Comparison of ENCODE assay signal across 25 cellular contexts in the genomic region with DNA sequence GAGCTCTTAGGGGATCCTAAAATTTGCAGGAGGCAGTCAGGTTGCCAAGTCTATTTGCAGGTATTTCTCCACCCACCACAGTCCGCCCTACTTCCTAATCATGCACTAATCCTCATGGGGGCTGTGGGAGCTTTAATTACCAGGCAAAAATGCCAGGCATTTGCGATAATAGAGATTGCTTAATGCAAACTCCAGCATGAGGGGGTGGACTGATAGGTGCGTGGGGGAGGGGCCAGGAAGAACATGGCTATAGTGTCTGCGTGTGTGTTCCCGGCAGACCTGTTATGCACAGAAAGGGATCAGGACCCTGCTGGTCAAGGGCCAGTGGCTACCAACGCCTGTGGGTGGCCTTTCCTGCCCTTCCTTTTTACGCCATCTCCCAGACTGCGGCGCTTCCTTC. TPM values are rescaled to one million over a fixed set of nuclear protein-coding genes. Genes with fewer than 3 reads are reported as not detected.
DNase-seq lines count a peak whose midpoint lies in the region; ATAC-seq, FAIRE-seq and TF ChIP-seq lines count a peak whose summit lies in the region.
"Had no signal": no experiment of that assay in that cellular context is flagged by ENCODE, and none has a peak within 500 bp of the region (broad histone marks: within the 10 kb centered on the region; RNA-seq: fewer than 3 reads in every experiment).

No MANE protein-coding gene starts in this region.

- peak in 2 of 3 donors; percentile 19 to 47 for DNase-seq in right cardiac atrium
- no peak for DNase-seq in Right ventricle myocardium inferior (ENCODE audit: missing footprints)
- no peak for DNase-seq in H1 (ENCODE audit: low read depth in 1 of 2, low spot score in 2 of 2)
- no peak for DNase-seq in mesenchymal stem cell
- DNase-seq in upper lobe of left lung, result peak in 1 of 2 donors; percentile 79
- no peak for DNase-seq in COLO668 (lab: John Stamatoyannopoulos, UW; ENCODE audit: unreplicated experiment)
- no peak for DNase-seq in activated T-helper 2 cell treated with anti-CD3 and anti-CD28 coated beads, Interferon-gamma antibody, Interleukin-2, Interleukin-4, amounts not matched to agents 10 μg/mL and 5 μg/mL and 100 μg/mL, durations not matched to agents 14 hours and 24 hours and 36 hours (ENCODE audit: low spot score)
- DNase-seq: activated CD8-positive, alpha-beta memory T cell treated with anti-CD3 and anti-CD28 coated beads for 24 hours; activated naive CD4-positive, alpha-beta T cell; activated T-cell treated with anti-CD3 and anti-CD28 coated beads, Interleukin-2, amount 50 U/mL, for 24 hours; amygdala; BE2C; EL; MG63; NCI-H1436; SJCRH30; stimulated activated CD4-positive, alpha-beta T cell treated with anti-CD3 and anti-CD28 coated beads, Interleukin-15, amount 100 ng/mL, for 24 hours; stimulated activated CD8-positive, alpha-beta memory T cell treated with anti-CD3 and anti-CD28 coated beads, Interleukin-4, amount 100 ng/mL, for 48 hours; T-helper 1 cell had no signal

- no peaks in the 10 kb centered on the region for H3K36me3 Mint-ChIP-seq in activated T-helper 2 cell treated with anti-CD3 and anti-CD28 coated beads, Interferon-gamma antibody, Interleukin-2, Interleukin-4, amounts not matched to agents 10 μg/mL and 5 μg/mL and 100 μg/mL, durations not matched to agents 14 hours and 24 hours and 36 hours (ENCODE audit: low read depth)

- peaks cover 52% of the 10 kb centered on the region for H3K4me1 ChIP-seq in right cardiac atrium (ENCODE audit: control insufficient read depth, insufficient read depth, low read length)
- no peaks in the 10 kb centered on the region; a peak in 1 of 7 replicates for H3K4me1 ChIP-seq in H1 (replicated peaks in 1 of 4; ENCODE audit: control insufficient read depth in 3 of 4, insufficient read depth in 4 of 4, low read length in 3 of 4)
- peaks cover 62% of the 10 kb centered on the region for H3K4me1 ChIP-seq in mesenchymal stem cell (ENCODE audit: control insufficient read depth, insufficient read depth, low read depth, low read length)
- peaks cover 76 to 87% (median 83%) of the 10 kb centered on the region in 4 donors for H3K4me1 ChIP-seq in upper lobe of left lung
- H3K4me1 ChIP-seq: BE2C, SJCRH30 had no signal

- H2BK120ac ChIP-seq in H1 (replicated peaks; ENCODE audit: low read depth, low read length) (no peak overlapping the region), mesenchymal stem cell (ENCODE audit: low read depth, low read length) (no peak overlapping the region)

- no peak for TF ChIP-seq POLR2A in H1 (IDR thresholded peaks at IDR 0.05; ENCODE audit: control extremely low read depth in 1 of 2, low read depth in 2 of 2, low read length in 2 of 2)
- TF ChIP-seq POLR2A in upper lobe of left lung (IDR thresholded peaks at IDR 0.05), result no peak

- H3K4ac ChIP-seq in H1 (replicated peaks; ENCODE audit: insufficient read length, low read depth, low read length) (no peak overlapping the region), mesenchymal stem cell (ENCODE audit: low read depth in 1 of 2, low read length in 2 of 2) (no peak overlapping the region)

- no peak for TF ChIP-seq RAD21 in H1 (IDR thresholded peaks at IDR 0.05 in 1 of 2, conservative IDR thresholded peaks at IDR 0.05 in 1 of 2; ENCODE audit: low read depth in 2 of 2, low read length in 2 of 2)

- no peak overlapping the region for H4K91ac ChIP-seq in H1 (replicated peaks; ENCODE audit: insufficient read length, low read length)
- H4K91ac ChIP-seq in mesenchymal stem cell (ENCODE audit: low read length), result no peak overlapping the region

- no peak overlapping the region for H3K27ac Mint-ChIP-seq in activated T-helper 2 cell treated with anti-CD3 and anti-CD28 coated beads, Interferon-gamma antibody, Interleukin-2, Interleukin-4, amounts not matched to agents 10 μg/mL and 5 μg/mL and 100 μg/mL, durations not matched to agents 14 hours and 24 hours and 36 hours
- H3K27ac Mint-ChIP-seq: activated T-cell treated with anti-CD3 and anti-CD28 coated beads, Interleukin-2, amount 50 U/mL, for 24 hours; dendritic cell treated with granulocyte-macrophage colony-stimulating factor and Interleukin-4, amounts not matched to agents 40 ng/mL and 50 ng/mL, for 4 days had no signal

- H2BK20ac ChIP-seq in H1 (ENCODE audit: low read length), result no peak overlapping the region

- H3K23ac ChIP-seq in H1 (ENCODE audit: insufficient read length) (no peak overlapping the region), mesenchymal stem cell (ENCODE audit: low read length in 2 of 2) (no peak overlapping the region)

- H2BK12ac ChIP-seq in H1 (ENCODE audit: low read depth, low read length), result no peak overlapping the region
- no peak overlapping the region for H2BK12ac ChIP-seq in mesenchymal stem cell (ENCODE audit: low read length in 2 of 2)

- no peak overlapping the region for H3K27ac ChIP-seq in right cardiac atrium (ENCODE audit: low read length)
- H3K27ac ChIP-seq in H1 (ENCODE audit: low read depth, low read length), result no peak overlapping the region
- H3K27ac ChIP-seq in mesenchymal stem cell (ENCODE audit: low read length, poor library complexity, severe bottlenecking), result no peak overlapping the region
- peak overlapping the region; percentile 79 to 85 (median 83) for H3K27ac ChIP-seq in upper lobe of left lung
- H3K27ac ChIP-seq: A549, cardiac muscle cell, SJCRH30 had no signal

- no peaks in the 10 kb centered on the region for H3K9me3 ChIP-seq in right cardiac atrium (ENCODE audit: control insufficient read depth, low read length)
- no peaks in the 10 kb centered on the region for H3K9me3 ChIP-seq in H1 (ENCODE audit: insufficient read depth in 2 of 2, low read depth in 1 of 2, low read length in 1 of 2)
- H3K9me3 ChIP-seq in mesenchymal stem cell (ENCODE audit: control insufficient read depth, low read length), result no peaks in the 10 kb centered on the region
- no peaks in the 10 kb centered on the region for H3K9me3 ChIP-seq in upper lobe of left lung
- H3K9me3 ChIP-seq: A549, BE2C, MG63, right atrium auricular region, SJCRH30 had no signal

- no peaks in the 10 kb centered on the region for H4K20me1 ChIP-seq in H1 (replicated peaks in 1 of 2; ENCODE audit: control insufficient read depth in 1 of 2, insufficient read depth in 2 of 2, low read length in 2 of 2)

- H3K79me1 ChIP-seq in H1 (ENCODE audit: low read depth, low read length) (no peaks in the 10 kb centered on the region), mesenchymal stem cell (replicated peaks; ENCODE audit: low read length, poor library complexity, severe bottlenecking) (no peaks in the 10 kb centered on the region)

- intact Hi-C loops in right cardiac atrium (cut with DNase I) (loop anchor here in 1 of 4 donors (10.0 kb wide), 1 partner anchor 81 kb away; no protein-coding TSS in a partner anchor), Right ventricle myocardium inferior (cut with DNase I) (no loop called here)
- intact Hi-C loops in activated T-helper 2 cell treated with anti-CD3 and anti-CD28 coated beads, Interferon-gamma antibody, Interleukin-2, Interleukin-4, amounts not matched to agents 10 μg/mL and 5 μg/mL and 100 μg/mL, durations not matched to agents 14 hours and 24 hours and 36 hours (cut with micrococcal nuclease), result no loop called here

- H3K9ac ChIP-seq in H1 (replicated peaks in 1 of 4; ENCODE audit: extremely low read depth in 1 of 4, low read depth in 3 of 4, low read length in 3 of 4) (no peak overlapping the region), mesenchymal stem cell (ENCODE audit: low read length) (no peak overlapping the region)

- H4K8ac ChIP-seq in H1 (ENCODE audit: extremely low read depth, insufficient read depth, low read length) (peak overlapping the region; percentile 48; the same call in 1 of the 2 replicates), mesenchymal stem cell (ENCODE audit: low read length) (no peak overlapping the region)

- POLR2A ChIA-PET in H1 (lab: Charles Lee; ENCODE audit: partially characterized antibody), result no interaction called here

- no peaks in the 10 kb centered on the region for H3K23me2 ChIP-seq in H1 (ENCODE audit: low read depth, low read length)

- CTCF ChIA-PET in H1 (lab: Charles Lee; ENCODE audit: partially characterized antibody), result interaction anchor here (0.9 to 2.3 kb wide), 8 partner anchors 10 to 227 kb away, joined by 3 to 9 read pairs (median 3); partner anchors contain the start of gene AQP1

- H2BK15ac ChIP-seq in H1 (ENCODE audit: low read length) (no peak overlapping the region), mesenchymal stem cell (ENCODE audit: low read depth, poor library complexity, severe bottlenecking) (no peak overlapping the region)

- H3K56ac ChIP-seq in H1 (replicated peaks; ENCODE audit: insufficient read length, low read depth, low read length), result no peak overlapping the region

- 65% methylated on average over 9 of the region's 9 CpGs for WGBS in right cardiac atrium
- 81% methylated on average over 9 of the region's 9 CpGs; no CpG with 5 or more reads in 1 of the 2 experiments for WGBS in H1 (ENCODE audit: extremely low coverage in 1 of 2, insufficient coverage in 1 of 2, insufficient read length in 1 of 2, insufficient replicate concordance in 2 of 2, low coverage in 1 of 2, low lambda C conversion rate in 2 of 2, missing lambda C conversion rate in 1 of 2), 2 experiments
- WGBS in mesenchymal stem cell, result 86% methylated on average over 8 of the region's 9 CpGs
- WGBS in upper lobe of left lung, 2 donors, result 62 to 75% methylated on average over 9 of the region's 9 CpGs

- H3K4me2 ChIP-seq in H1 (ENCODE audit: insufficient read depth in 1 of 2, low read depth in 2 of 2, low read length in 2 of 2), result no peak overlapping the region
- H3K4me2 ChIP-seq in mesenchymal stem cell (ENCODE audit: low read length, poor library complexity, severe bottlenecking), result no peak overlapping the region
- H3K4me2 ChIP-seq: A549 had no signal

- no peaks in the 10 kb centered on the region for H3K79me2 ChIP-seq in H1 (ENCODE audit: control insufficient read depth in 1 of 2, insufficient read depth in 2 of 2, low read length in 2 of 2)

- no peaks in the 10 kb centered on the region for H3K36me3 ChIP-seq in H1 (ENCODE audit: control insufficient read depth in 2 of 4, insufficient read depth in 4 of 4, low read length in 3 of 4)
- H3K36me3 ChIP-seq in mesenchymal stem cell (ENCODE audit: control insufficient read depth in 1 of 2, insufficient read depth in 2 of 2, low read depth in 1 of 2, low read length in 2 of 2), result peaks cover 0 to 10% of the 10 kb centered on the region in 2 experiments
- peaks cover 0 to 6% (median 0%) of the 10 kb centered on the region in 4 donors for H3K36me3 ChIP-seq in upper lobe of left lung
- H3K36me3 ChIP-seq: BE2C, cardiac muscle cell, heart left ventricle, MG63, right atrium auricular region, SJCRH30 had no signal

- H3K27me3 Mint-ChIP-seq in activated T-helper 2 cell treated with anti-CD3 and anti-CD28 coated beads, Interferon-gamma antibody, Interleukin-2, Interleukin-4, amounts not matched to agents 10 μg/mL and 5 μg/mL and 100 μg/mL, durations not matched to agents 14 hours and 24 hours and 36 hours (ENCODE audit: low read depth), result no peaks in the 10 kb centered on the region
- H3K27me3 Mint-ChIP-seq: activated T-cell treated with anti-CD3 and anti-CD28 coated beads, Interleukin-2, amount 50 U/mL, for 24 hours had no signal

- FAIRE-seq in H1 (lab: Jason Lieb, UNC), result no peak
- FAIRE-seq: A549 had no signal

- no peak overlapping the region for H3K4me3 ChIP-seq in right cardiac atrium (ENCODE audit: low read length)
- no peak overlapping the region for H3K4me3 ChIP-seq in H1 (ENCODE audit: extremely low read depth in 1 of 4, insufficient read depth in 2 of 4, low read depth in 3 of 4, low read length in 4 of 4)
- H3K4me3 ChIP-seq in mesenchymal stem cell (ENCODE audit: insufficient read depth in 1 of 2, low read depth in 1 of 2, low read length in 2 of 2), result no peak overlapping the region
- H3K4me3 ChIP-seq in upper lobe of left lung, result no peak overlapping the region
- H3K4me3 ChIP-seq: A549, cardiac muscle cell, heart left ventricle, MG63, right atrium auricular region, SJCRH30 had no signal

- no peak overlapping the region for H2AK5ac ChIP-seq in H1 (ENCODE audit: low read depth, low read length)
- H2AK5ac ChIP-seq in mesenchymal stem cell (ENCODE audit: low read length, severe bottlenecking), result peak overlapping the region; percentile 71

- H3K27me3 ChIP-seq in right cardiac atrium (ENCODE audit: control insufficient read depth, insufficient read depth), result no peaks in the 10 kb centered on the region
- H3K27me3 ChIP-seq in H1 (replicated peaks in 1 of 4; ENCODE audit: control insufficient read depth in 3 of 4, extremely low read depth in 1 of 4, insufficient read depth in 3 of 4, low read length in 3 of 4), result no peaks in the 10 kb centered on the region; a peak in 1 of 7 replicates
- no peaks in the 10 kb centered on the region for H3K27me3 ChIP-seq in mesenchymal stem cell (ENCODE audit: control insufficient read depth in 1 of 2, insufficient read depth in 1 of 2, low read length in 2 of 2)
- H3K27me3 ChIP-seq in upper lobe of left lung, result no peaks in the 10 kb centered on the region
- H3K27me3 ChIP-seq: BE2C, cardiac muscle cell, heart left ventricle, MG63, right atrium auricular region had no signal

- TF ChIP-seq EP300 in H1 (IDR thresholded peaks at IDR 0.05; ENCODE audit: borderline replicate concordance in 1 of 2, low read depth in 2 of 2, low read length in 2 of 2), result no peak
- no peak for TF ChIP-seq EP300 in upper lobe of left lung (IDR thresholded peaks at IDR 0.05)

- H3K18ac ChIP-seq in H1 (ENCODE audit: extremely low read depth, low read length) (no peak overlapping the region), mesenchymal stem cell (ENCODE audit: low read depth in 1 of 2, low read length in 2 of 2) (peak overlapping the region in 1 of 2 experiments; percentile 48)

- H3K4me3 Mint-ChIP-seq in activated T-helper 2 cell treated with anti-CD3 and anti-CD28 coated beads, Interferon-gamma antibody, Interleukin-2, Interleukin-4, amounts not matched to agents 10 μg/mL and 5 μg/mL and 100 μg/mL, durations not matched to agents 14 hours and 24 hours and 36 hours (ENCODE audit: low read depth), result no peak overlapping the region
- H3K4me3 Mint-ChIP-seq: activated T-cell treated with anti-CD3 and anti-CD28 coated beads, Interleukin-2, amount 50 U/mL, for 24 hours; dendritic cell treated with granulocyte-macrophage colony-stimulating factor and Interleukin-4, amounts not matched to agents 40 ng/mL and 50 ng/mL, for 4 days had no signal

- H2BK5ac ChIP-seq in H1 (ENCODE audit: low read depth, low read length) (no peak overlapping the region), mesenchymal stem cell (ENCODE audit: low read depth, low read length, poor library complexity, severe bottlenecking) (no peak overlapping the region)

- no peak for TF ChIP-seq CTCF in H1 (IDR thresholded peaks at IDR 0.05; ENCODE audit: control extremely low read depth in 1 of 3, insufficient read depth in 1 of 3, low read depth in 1 of 3, low read length in 3 of 3)
- TF ChIP-seq CTCF in upper lobe of left lung (IDR thresholded peaks at IDR 0.05), result peak in 1 of 6 experiments; percentile 12

- H3K4me1 Mint-ChIP-seq in activated T-helper 2 cell treated with anti-CD3 and anti-CD28 coated beads, Interferon-gamma antibody, Interleukin-2, Interleukin-4, amounts not matched to agents 10 μg/mL and 5 μg/mL and 100 μg/mL, durations not matched to agents 14 hours and 24 hours and 36 hours (ENCODE audit: low read depth), result no peaks in the 10 kb centered on the region

- ATAC-seq in right cardiac atrium (no peak), Right ventricle myocardium inferior (no peak), upper lobe of left lung (ENCODE audit: low FRiP score in 2 of 2) (peak; percentile 20 to 21), HG03280 (IDR thresholded peaks at IDR 0.05; ENCODE audit: unreplicated experiment) (no peak)
- ATAC-seq: heart left ventricle had no signal

- no peaks in the 10 kb centered on the region for H3K9me3 Mint-ChIP-seq in activated T-helper 2 cell treated with anti-CD3 and anti-CD28 coated beads, Interferon-gamma antibody, Interleukin-2, Interleukin-4, amounts not matched to agents 10 μg/mL and 5 μg/mL and 100 μg/mL, durations not matched to agents 14 hours and 24 hours and 36 hours
- H3K9me3 Mint-ChIP-seq: activated T-cell treated with anti-CD3 and anti-CD28 coated beads, Interleukin-2, amount 50 U/mL, for 24 hours; dendritic cell treated with granulocyte-macrophage colony-stimulating factor and Interleukin-4, amounts not matched to agents 40 ng/mL and 50 ng/mL, for 4 days had no signal

- no peak overlapping the region for H3K14ac ChIP-seq in H1 (ENCODE audit: insufficient read length)
- H3K14ac ChIP-seq in mesenchymal stem cell (ENCODE audit: low read length in 2 of 2), result peak overlapping the region in 1 of 2 experiments; percentile 37

- H2AFZ ChIP-seq in H1 (ENCODE audit: low read length) (no peak overlapping the region), mesenchymal stem cell (ENCODE audit: low read depth, low read length) (no peak overlapping the region)

- H4K5ac ChIP-seq in H1 (ENCODE audit: insufficient read length, low read depth, low read length), result no peak overlapping the region

RNA-seq across cellular contexts. Expression of gene AQP1, which starts 15.6 kb away (rescaled TPM):
- total RNA-seq in right cardiac atrium (100 to 1,000 TPM; 187 to 254 (median 222) TPM), Right ventricle myocardium inferior (284 TPM), upper lobe of left lung (1,000 to 10,000 TPM in 1 of 6 donors, 100 to 1,000 TPM in 5; 113 to 1,228 (median 802) TPM)
- polyA plus RNA-seq in right cardiac atrium (216 TPM), H1 (2011; rRNA removed) (0.18 and 0.19 TPM in 2 replicates)
- total RNA-seq in H1 (2021; fragmentation: NEBNext Ultra II Directional; extraction: Animal tissue kit (Norgen Biotek cat#: 25700)), result 0.17 and 0.19 TPM in 2 replicates
- polyA plus RNA-seq in H1 (2011; cell fraction: cytosol; rRNA removed), result 0.17 TPM
- polyA plus RNA-seq in H1 (2011; cell fraction: nucleus; rRNA removed), result 1.4 TPM
- polyA plus RNA-seq in H1 (2012, experiment 1 of 2), result 0.21 to 0.66 TPM (median 0.39 TPM) in 4 replicates
- polyA plus RNA-seq in H1 (2012, experiment 2 of 2), result 0.24 TPM
- 0.16 TPM for polyA plus RNA-seq in H1 (2013, experiment 1 of 2)
- polyA plus RNA-seq in H1 (2013, experiment 2 of 2), result 0.06 TPM
- 0.17 and 0.57 TPM in 2 replicates for polyA minus RNA-seq in H1 (2011; rRNA and poly(A)+ RNA removed)
- polyA minus RNA-seq in H1 (2011; cell fraction: cytosol; rRNA and poly(A)+ RNA removed), result not detected
- polyA minus RNA-seq in H1 (2011; cell fraction: nucleus; rRNA and poly(A)+ RNA removed), result not detected
- polyA plus RNA-seq in mesenchymal stem cell (2013, experiment 1 of 2), result 1.0 TPM
- polyA plus RNA-seq in mesenchymal stem cell (2013, experiment 2 of 2), result 0.86 TPM
- total RNA-seq in activated T-helper 2 cell treated with anti-CD3 and anti-CD28 coated beads, Interferon-gamma antibody, Interleukin-2, Interleukin-4, amounts not matched to agents 10 μg/mL and 5 μg/mL and 100 μg/mL, durations not matched to agents 14 hours and 24 hours and 36 hours, result not detected in 2 replicates

Comparison
In these comparisons a context has a peak if more than half of its experiments do, and no peak if none do; other contexts are left out.
1. DNase-seq: peak in right cardiac atrium (2 of 3); none in Right ventricle myocardium inferior (single experiment), H1 (0 of 2), mesenchymal stem cell (single experiment), COLO668 (single experiment) and activated T-helper 2 cell treated with anti-CD3 and anti-CD28 coated beads, Interferon-gamma antibody, Interleukin-2, Interleukin-4, amounts not matched to agents 10 μg/mL and 5 μg/mL and 100 μg/mL, durations not matched to agents 14 hours and 24 hours and 36 hours (single experiment).
2. ATAC-seq: peak in upper lobe of left lung (2 of 2); none in right cardiac atrium (0 of 2), Right ventricle myocardium inferior (single experiment) and HG03280 (single experiment).
3. H3K27ac ChIP-seq: peak in upper lobe of left lung (4 of 4); none in right cardiac atrium (single experiment), H1 (single experiment) and mesenchymal stem cell (single experiment).
4. RNA of gene AQP1, which starts 15.6 kb away (total RNA-seq): 113 to 1,228 TPM in upper lobe of left lung, 284 TPM in Right ventricle myocardium inferior (single experiment) and 187 to 254 TPM in right cardiac atrium; 0.17 to 0.19 TPM in H1 and not detected in activated T-helper 2 cell treated with anti-CD3 and anti-CD28 coated beads, Interferon-gamma antibody, Interleukin-2, Interleukin-4, amounts not matched to agents 10 μg/mL and 5 μg/mL and 100 μg/mL, durations not matched to agents 14 hours and 24 hours and 36 hours; every median in the first group is over 10 times any median in the second.